Comparison of ENCODE assay signal across 1 cellular context in the genomic region with DNA sequence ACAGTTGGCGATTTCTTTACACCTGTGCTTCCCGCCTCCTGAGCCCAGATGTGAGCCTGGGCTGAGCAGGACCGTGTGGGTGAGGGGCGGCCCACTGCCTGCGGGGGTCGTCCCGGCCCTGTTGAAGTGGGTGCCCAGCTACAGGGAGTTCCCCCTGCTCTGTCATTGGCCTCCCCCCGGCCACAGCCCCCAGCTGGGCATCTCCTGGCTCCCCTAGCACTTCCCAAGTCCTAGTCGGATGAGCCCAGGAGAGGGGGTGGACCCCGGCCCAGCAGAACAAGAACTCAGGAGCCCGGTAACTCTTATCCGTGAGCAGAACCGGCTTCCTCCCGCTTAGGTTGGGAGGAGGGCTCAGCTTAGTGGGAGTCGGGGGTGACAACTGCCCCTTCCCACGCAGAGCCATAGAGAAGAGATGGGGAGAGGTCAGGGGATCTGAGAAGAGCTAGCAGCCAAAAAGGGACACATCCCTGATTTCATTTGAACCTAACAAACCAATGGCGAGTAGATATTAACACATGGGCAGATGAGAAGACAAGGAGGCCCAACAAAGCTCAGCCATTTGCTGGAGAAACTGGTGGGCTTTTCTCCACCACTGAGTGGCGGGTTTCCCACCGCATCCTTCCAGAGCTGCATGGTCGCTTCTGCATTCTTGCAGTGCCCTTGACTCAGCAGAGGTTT.
TF ChIP-seq lines count a peak whose summit lies in the region.

No MANE protein-coding gene starts in this region.

TF ChIP-seq in A549, 52 proteins besides CTCF, POLR2A, EP300 and RAD21 (continued from another document):
- no peak for TF ChIP-seq POLR2AphosphoS2 (conservative IDR thresholded peaks at IDR 0.05; ENCODE audit: low read length)
- no peak for TF ChIP-seq ATOH8 (CRISPR knock-in tag; IDR thresholded peaks at IDR 0.05; ENCODE audit: low read depth)
- no peak for TF ChIP-seq NR3C1 (IDR thresholded peaks at IDR 0.05)
- no peak for TF ChIP-seq HOXA7 (CRISPR knock-in tag; IDR thresholded peaks at IDR 0.05)
- TF ChIP-seq PHF8 (IDR thresholded peaks at IDR 0.05; ENCODE audit: borderline replicate concordance, low read depth) = no peak
- 0 out of 5 replicates have a peak, but pooled peaks of 1 of the 2 experiments have one; percentile 23 for TF ChIP-seq JUN (IDR thresholded peaks at IDR 0.05)
